ENCODE assay signal across 21 cellular contexts in genomic region chr11:12389676-12390075, GRCh38. TPM values are rescaled to one million over a fixed set of nuclear protein-coding genes. Genes with fewer than 3 reads are reported as not detected.
DNase-seq lines count a peak whose midpoint lies in the region; ATAC-seq and TF ChIP-seq lines count a peak whose summit lies in the region.
"Had no signal": no experiment of that assay in that cellular context is flagged by ENCODE, and none has a peak within 500 bp of the region (broad histone marks: within the 10 kb centered on the region; RNA-seq: fewer than 3 reads in every experiment).

No MANE protein-coding gene starts in this region.

- H3K36me3 Mint-ChIP-seq in osteocyte (ENCODE audit: unreplicated experiment): peaks cover 10% of the 10 kb centered on the region
- H3K36me3 Mint-ChIP-seq: natural killer cell treated with Interleukin-12 subunit alpha and Interleukin-12 subunit beta and Interleukin-15 and Interleukin-18, amount 100 ng/mL, for 72 hours had no signal

- peaks cover 8% of the 10 kb centered on the region for H3K9me3 Mint-ChIP-seq in osteocyte (ENCODE audit: unreplicated experiment)
- H3K9me3 Mint-ChIP-seq: natural killer cell treated with Interleukin-12 subunit alpha and Interleukin-12 subunit beta and Interleukin-15 and Interleukin-18, amount 100 ng/mL, for 72 hours had no signal

- CTCF ChIA-PET in AG04450 (lab: Charles Lee): no interaction called here

- DNase-seq in AG04450 (ENCODE audit: low read depth, low spot score) (no peak), NCI-H226 (peak; percentile 53), osteocyte (ENCODE audit: extremely low spot score, unreplicated experiment) (no peak), ovary (no peak)
- DNase-seq in stimulated activated CD4-positive, alpha-beta T cell treated with anti-CD3 and anti-CD28 coated beads, Interleukin-4, amount 100 ng/mL, for 4 hours: no peak
- DNase-seq: activated CD4-positive, alpha-beta T cell treated with anti-CD3 and anti-CD28 coated beads for 36 hours; CD8-positive, alpha-beta memory T cell; colonic mucosa; DMS79 treated with DMSO at 0.1 percent for 48 hours; glutamatergic neuron; NCI-H1436 treated with DMSO at 0.1 percent for 48 hours; NCI-H526 treated with DMSO at 0.1 percent for 48 hours; PC-3; stimulated activated naive CD4-positive, alpha-beta T cell; T1000 had no signal

- H3K36me3 ChIP-seq in esophagus (ENCODE audit: control insufficient read depth in 2 of 2, insufficient read depth in 2 of 2, low read length in 1 of 2) (no peaks in the 10 kb centered on the region), ovary (no peaks in the 10 kb centered on the region)
- H3K36me3 ChIP-seq: colonic mucosa had no signal

- ATAC-seq in GM21360 (IDR thresholded peaks at IDR 0.05; ENCODE audit: unreplicated experiment) (no peak), HG03045 (IDR thresholded peaks at IDR 0.05; ENCODE audit: unreplicated experiment) (no peak)
- ATAC-seq: activated CD4-positive, alpha-beta T cell treated with anti-CD3 and anti-CD28 coated beads for 36 hours; PC-3 had no signal

- TF ChIP-seq POLR2A in ovary (IDR thresholded peaks at IDR 0.05): no peak

- no peak overlapping the region for H3K4me3 Mint-ChIP-seq in osteocyte (ENCODE audit: unreplicated experiment)
- H3K4me3 Mint-ChIP-seq: activated CD4-positive, alpha-beta T cell treated with anti-CD3 and anti-CD28 coated beads for 36 hours; CD8-positive, alpha-beta memory T cell; natural killer cell treated with Interleukin-12 subunit alpha and Interleukin-12 subunit beta and Interleukin-15 and Interleukin-18, amount 100 ng/mL, for 72 hours had no signal

- H3K27me3 Mint-ChIP-seq in osteocyte (ENCODE audit: unreplicated experiment): no peaks in the 10 kb centered on the region
- H3K27me3 Mint-ChIP-seq: activated CD4-positive, alpha-beta T cell treated with anti-CD3 and anti-CD28 coated beads for 36 hours had no signal

- 34 to 45% methylated on average over 3 of the region's 3 CpGs for WGBS in esophagus, 2 donors
- 58 to 72% (median 70%) methylated on average over 3 of the region's 3 CpGs for WGBS in ovary, 3 donors

- TF ChIP-seq EP300 in ovary (IDR thresholded peaks at IDR 0.05): no peak

- peak overlapping the region; percentile 67 for H3K27ac Mint-ChIP-seq in osteocyte (ENCODE audit: unreplicated experiment)
- H3K27ac Mint-ChIP-seq: activated CD4-positive, alpha-beta T cell treated with anti-CD3 and anti-CD28 coated beads for 36 hours; CD8-positive, alpha-beta memory T cell; natural killer cell treated with Interleukin-12 subunit alpha and Interleukin-12 subunit beta and Interleukin-15 and Interleukin-18, amount 100 ng/mL, for 72 hours had no signal

- TF ChIP-seq CTCF in AG04450 (IDR thresholded peaks at IDR 0.05; ENCODE audit: low read depth, low read length) (no peak), osteocyte (IDR thresholded peaks at IDR 0.05) (no peak), ovary (IDR thresholded peaks at IDR 0.05) (no peak)

- peaks cover 50% of the 10 kb centered on the region for H3K4me1 Mint-ChIP-seq in osteocyte (ENCODE audit: unreplicated experiment)
- H3K4me1 Mint-ChIP-seq: activated CD4-positive, alpha-beta T cell treated with anti-CD3 and anti-CD28 coated beads for 36 hours; CD8-positive, alpha-beta memory T cell had no signal

- peaks cover 0 to 11% of the 10 kb centered on the region in 2 donors for H3K4me1 ChIP-seq in esophagus (ENCODE audit: control insufficient read depth in 2 of 2, insufficient read depth in 2 of 2, low read length in 1 of 2)
- peaks cover 18% of the 10 kb centered on the region for H3K4me1 ChIP-seq in ovary (ENCODE audit: insufficient read depth)
- H3K4me1 ChIP-seq: colonic mucosa had no signal

- H3K4me3 ChIP-seq in AG04450 (ENCODE audit: low read depth, low read length): no peak overlapping the region
- H3K4me3 ChIP-seq in esophagus (ENCODE audit: low read depth in 1 of 2, low read length in 2 of 2): no peak overlapping the region
- H3K4me3 ChIP-seq in ovary: no peak overlapping the region
- H3K4me3 ChIP-seq: colonic mucosa, lung, SJSA1 had no signal

- POLR2A ChIA-PET in AG04450 (lab: Yijun Ruan, JAX): no interaction called here

- H3K27me3 ChIP-seq in AG04450 (ENCODE audit: control insufficient read depth, insufficient read depth, low read length): no peaks in the 10 kb centered on the region
- no peaks in the 10 kb centered on the region for H3K27me3 ChIP-seq in esophagus (ENCODE audit: control insufficient read depth in 1 of 2, insufficient read depth in 2 of 2, low read length in 2 of 2)
- no peaks in the 10 kb centered on the region for H3K27me3 ChIP-seq in ovary
- H3K27me3 ChIP-seq: colonic mucosa, SJSA1 had no signal

- intact Hi-C loops in ovary (cut with DNase I): loop anchor here in 1 of 4 donors (10.0 kb wide), 1 partner anchor 1865 kb away; no protein-coding TSS in a partner anchor

- no peaks in the 10 kb centered on the region; the same call in 1 of the 2 replicates for H3K9me3 ChIP-seq in AG04450 (ENCODE audit: control insufficient read depth, insufficient read depth, low read length)
- peaks cover 0 to 2% of the 10 kb centered on the region in 2 donors for H3K9me3 ChIP-seq in esophagus (ENCODE audit: control insufficient read depth in 2 of 2, insufficient read depth in 1 of 2, low read depth in 1 of 2, low read length in 1 of 2)
- H3K9me3 ChIP-seq in ovary: no peaks in the 10 kb centered on the region
- H3K9me3 ChIP-seq: colonic mucosa had no signal

- H3K27ac ChIP-seq in AG04450 (ENCODE audit: low read depth, low read length) (peak overlapping the region; percentile 33), esophagus (ENCODE audit: low read depth in 2 of 2, low read length in 1 of 2) (peak overlapping the region; percentile 9 to 67), ovary (no peak overlapping the region)
- H3K27ac ChIP-seq: colonic mucosa, SJSA1 had no signal

RNA-seq across cellular contexts. Expression of gene PARVA, which starts 12.3 kb away (rescaled TPM):
- polyA plus RNA-seq in AG04450 (2011; rRNA removed): 134 and 142 TPM in 2 replicates
- polyA minus RNA-seq in AG04450 (2011; rRNA and poly(A)+ RNA removed): 127 and 138 TPM in 2 replicates
- 10 to 100 TPM in 1 of 2 donors, 1 to 10 TPM in 1; 8.2 to 18.3 TPM for polyA plus RNA-seq in esophagus
- 144 and 148 TPM in 2 replicates for total RNA-seq in osteocyte
- total RNA-seq in ovary: 100 to 1,000 TPM in 2 of 7 donors, 10 to 100 TPM in 5; 28.4 to 107 (median 89.8) TPM
- 100 to 1,000 TPM in 1 of 2 donors, 10 to 100 TPM in 1; 37.7 to 126 TPM for polyA plus RNA-seq in ovary
- total RNA-seq: natural killer cell treated with Interleukin-12 subunit alpha and Interleukin-12 subunit beta and Interleukin-15 and Interleukin-18, amount 100 ng/mL, for 72 hours had no signal

Comparison
In these comparisons a context has a peak if more than half of its experiments do, and no peak if none do; other contexts are left out.
1. H3K27ac ChIP-seq: peak in AG04450 (single experiment) and esophagus (2 of 2); none in ovary (0 of 2).